In genomic region chr18:58726671-58727070, GRCh38 we compare ENCODE assay signal across 29 cellular contexts.
"Had no signal": no experiment of that assay in that cellular context is flagged by ENCODE, and none has a peak within 500 bp of the region (broad histone marks: within the 10 kb centered on the region; RNA-seq: fewer than 3 reads in every experiment).

No MANE protein-coding gene starts in this region.

- H3K9me3 Mint-ChIP-seq: activated CD4-positive, alpha-beta T cell treated with anti-CD3 and anti-CD28 coated beads, Interleukin-2, amount 10 ng/mL, durations not matched to agents 7 days and 5 days; activated CD8-positive, alpha-beta T cell treated with anti-CD3 and anti-CD28 coated beads for 36 hours; activated naive CD8-positive, alpha-beta T cell treated with anti-CD3 and anti-CD28 coated beads for 36 hours; naive thymus-derived CD8-positive, alpha-beta T cell; stimulated activated memory B cell treated with anti-CD40 and anti-IgM and Interleukin-4, amounts not matched to agents 10 μg/mL and 1 μg/mL and 100 μg/mL, for 72 hours; T-cell had no signal

- H3K27me3 ChIP-seq: breast epithelium, esophagus squamous epithelium, heart right ventricle, neutrophil, pancreas, upper lobe of right lung had no signal

- H3K4me1 Mint-ChIP-seq: activated CD4-positive, alpha-beta T cell treated with anti-CD3 and anti-CD28 coated beads, Interleukin-2, amount 10 ng/mL, durations not matched to agents 7 days and 5 days had no signal

- H3K36me3 ChIP-seq: breast epithelium, lower lobe of right lung, pancreas, thoracic aorta, upper lobe of right lung, WERI-Rb-1 had no signal

- FAIRE-seq: pancreas, small intestine, TTC549 had no signal

- H3K4me3 Mint-ChIP-seq: activated CD4-positive, alpha-beta T cell treated with anti-CD3 and anti-CD28 coated beads, Interleukin-2, amount 10 ng/mL, durations not matched to agents 7 days and 5 days; activated CD8-positive, alpha-beta T cell treated with anti-CD3 and anti-CD28 coated beads for 36 hours; activated naive CD8-positive, alpha-beta T cell treated with anti-CD3 and anti-CD28 coated beads for 36 hours; naive thymus-derived CD8-positive, alpha-beta T cell; stimulated activated memory B cell treated with anti-CD40 and anti-IgM and Interleukin-4, amounts not matched to agents 10 μg/mL and 1 μg/mL and 100 μg/mL, for 72 hours; T-cell had no signal

- H3K27me3 Mint-ChIP-seq: activated CD4-positive, alpha-beta T cell treated with anti-CD3 and anti-CD28 coated beads, Interleukin-2, amount 10 ng/mL, durations not matched to agents 7 days and 5 days; activated CD8-positive, alpha-beta T cell treated with anti-CD3 and anti-CD28 coated beads for 36 hours; activated naive CD8-positive, alpha-beta T cell treated with anti-CD3 and anti-CD28 coated beads for 36 hours; naive thymus-derived CD8-positive, alpha-beta T cell; stimulated activated memory B cell treated with anti-CD40 and anti-IgM and Interleukin-4, amounts not matched to agents 10 μg/mL and 1 μg/mL and 100 μg/mL, for 72 hours; T-cell had no signal

- H3K4me1 ChIP-seq: breast epithelium, esophagus squamous epithelium, lower lobe of right lung, pancreas had no signal

- H3K4me3 ChIP-seq: breast epithelium, coronary artery, esophagus squamous epithelium, heart right ventricle, lower lobe of right lung, pancreas, thoracic aorta, upper lobe of right lung had no signal

- H3K27ac Mint-ChIP-seq: activated CD4-positive, alpha-beta T cell treated with anti-CD3 and anti-CD28 coated beads, Interleukin-2, amount 10 ng/mL, durations not matched to agents 7 days and 5 days; activated CD8-positive, alpha-beta T cell treated with anti-CD3 and anti-CD28 coated beads for 36 hours; activated naive CD8-positive, alpha-beta T cell treated with anti-CD3 and anti-CD28 coated beads for 36 hours; stimulated activated memory B cell treated with anti-CD40 and anti-IgM and Interleukin-4, amounts not matched to agents 10 μg/mL and 1 μg/mL and 100 μg/mL, for 72 hours; T-cell had no signal

- ATAC-seq: activated CD8-positive, alpha-beta T cell treated with anti-CD3 and anti-CD28 coated beads for 36 hours; left cardiac atrium; lower lobe of right lung; naive thymus-derived CD8-positive, alpha-beta T cell; pancreas; right cardiac atrium; SK-N-SH treated with all-trans-retinoic acid at 6 μM for 48 hours; stimulated activated memory B cell treated with anti-CD40 and anti-IgM and Interleukin-4, amounts not matched to agents 10 μg/mL and 1 μg/mL and 100 μg/mL, for 72 hours; T-cell; upper lobe of right lung had no signal

- H3K27ac ChIP-seq: breast epithelium, coronary artery, esophagus squamous epithelium, heart right ventricle, lower lobe of right lung, neutrophil, pancreas, thoracic aorta, upper lobe of right lung, WERI-Rb-1 had no signal

- H3K9me3 ChIP-seq: breast epithelium, esophagus squamous epithelium, heart right ventricle, lower lobe of right lung, neutrophil, pancreas, thoracic aorta, upper lobe of right lung had no signal

- DNase-seq: activated CD4-positive, alpha-beta T cell treated with anti-CD3 and anti-CD28 coated beads, Interleukin-2, amount 10 ng/mL, durations not matched to agents 7 days and 5 days; activated CD4-positive, CD25-positive, alpha-beta regulatory T cell treated with anti-CD3 and anti-CD28 coated beads, Interleukin-2, amount 50 U/mL, for 72 hours; activated CD8-positive, alpha-beta T cell treated with anti-CD3 and anti-CD28 coated beads for 36 hours; activated naive CD4-positive, alpha-beta T cell; activated naive CD8-positive, alpha-beta T cell treated with anti-CD3 and anti-CD28 coated beads for 36 hours; activated T-cell treated with anti-CD3 and anti-CD28 coated beads, Interleukin-2, amount 50 U/mL, for 1 hour; amniotic stem cell; cerebellar nuclear complex; esophagus squamous epithelium; heart right ventricle; islet precursor cell; left cardiac atrium; lower lobe of right lung; mesendoderm; naive thymus-derived CD8-positive, alpha-beta T cell; pancreas; right cardiac atrium; small intestine; stimulated activated CD4-positive, alpha-beta T cell treated with anti-CD3 and anti-CD28 coated beads, Interleukin-15, amount 100 ng/mL, for 24 hours; T-cell; upper lobe of right lung; WERI-Rb-1 had no signal
